In genomic region chrX:123771449-123772064, GRCh38 we compare ENCODE assay signal across 17 cellular contexts. TPM values are rescaled to one million over a fixed set of nuclear protein-coding genes. Genes with fewer than 3 reads are reported as not detected.
DNase-seq lines count a peak whose midpoint lies in the region; ATAC-seq and TF ChIP-seq lines count a peak whose summit lies in the region.
"Had no signal": no experiment of that assay in that cellular context is flagged by ENCODE, and none has a peak within 500 bp of the region (broad histone marks: within the 10 kb centered on the region; RNA-seq: fewer than 3 reads in every experiment).

No MANE protein-coding gene starts in this region.

- peak; percentile 59 for DNase-seq in HT-29 (ENCODE audit: low spot score)
- no peak for DNase-seq in type B pancreatic cell (ENCODE audit: extremely low spot score, unreplicated experiment)
- DNase-seq in NCI-H187 treated with DMSO at 0.1 percent for 48 hours (lab: John Stamatoyannopoulos, UW), result no peak
- DNase-seq in left colon, result no peak
- DNase-seq in coronary artery (ENCODE audit: low spot score), result no peak
- DNase-seq: hippocampal formation; mammary epithelial cell; NCI-H1436 treated with DMSO at 0.1 percent for 48 hours; nucleus accumbens; SIG-M5; stimulated activated CD4-positive, alpha-beta T cell treated with anti-CD3 and anti-CD28 coated beads, Interleukin-12 subunit alpha, Interleukin-12 subunit beta, amount 100 ng/mL, for 4 hours had no signal

- H3K4me3 Mint-ChIP-seq in type B pancreatic cell, result no peak overlapping the region
- H3K4me3 Mint-ChIP-seq: activated naive CD8-positive, alpha-beta T cell; central memory CD8-positive, alpha-beta T cell had no signal

- ATAC-seq in HG02759 (IDR thresholded peaks at IDR 0.05; ENCODE audit: unreplicated experiment) (peak; percentile 92), left colon (no peak)

- intact Hi-C loops in left colon (cut with DNase I, micrococcal nuclease), result no loop called here

- H3K9me3 Mint-ChIP-seq in type B pancreatic cell, result no peaks in the 10 kb centered on the region
- H3K9me3 Mint-ChIP-seq: central memory CD8-positive, alpha-beta T cell had no signal

- in situ Hi-C loops in GM18951 (cut with MboI; ENCODE audit: low sequenced_read_pairs, unreplicated experiment), result no loop called here

- TF ChIP-seq POLR2A in GM18951 (IDR thresholded peaks at IDR 0.05; ENCODE audit: extremely low read depth, insufficient read depth, insufficient read length), result peak; percentile 19

- H3K4me1 Mint-ChIP-seq in type B pancreatic cell (ENCODE audit: unreplicated experiment), result no peaks in the 10 kb centered on the region
- H3K4me1 Mint-ChIP-seq: central memory CD8-positive, alpha-beta T cell had no signal

- no peak for TF ChIP-seq CTCF in type B pancreatic cell (conservative IDR thresholded peaks at IDR 0.05)
- TF ChIP-seq CTCF in coronary artery (IDR thresholded peaks at IDR 0.05), result no peak

- H3K27ac Mint-ChIP-seq in type B pancreatic cell, result peak overlapping the region; percentile 79
- H3K27ac Mint-ChIP-seq: activated naive CD8-positive, alpha-beta T cell had no signal

- H3K36me3 Mint-ChIP-seq in type B pancreatic cell, result no peaks in the 10 kb centered on the region
- H3K36me3 Mint-ChIP-seq: activated naive CD8-positive, alpha-beta T cell had no signal

- no peaks in the 10 kb centered on the region for H3K27me3 Mint-ChIP-seq in type B pancreatic cell
- H3K27me3 Mint-ChIP-seq: activated naive CD8-positive, alpha-beta T cell; central memory CD8-positive, alpha-beta T cell had no signal

- H3K4me3 ChIP-seq in coronary artery, result no peak overlapping the region

- no peak overlapping the region for H3K27ac ChIP-seq in coronary artery
- H3K27ac ChIP-seq: epithelial cell of prostate, KMS-11 had no signal

RNA-seq across cellular contexts. Expression of gene THOC2, which starts 38.7 kb away (rescaled TPM):
- 46.0 and 54.4 TPM in 2 replicates for total RNA-seq in HT-29 (2014; rRNA removed; shearing (Covaris generic))
- total RNA-seq in type B pancreatic cell (ENCODE audit: low replicate concordance) (80.5 and 96.2 TPM in 2 replicates), left colon (10 to 100 TPM; 64.0 to 64.7 TPM)
